ENCODE assay signal across 9 cellular contexts in the genomic region with DNA sequence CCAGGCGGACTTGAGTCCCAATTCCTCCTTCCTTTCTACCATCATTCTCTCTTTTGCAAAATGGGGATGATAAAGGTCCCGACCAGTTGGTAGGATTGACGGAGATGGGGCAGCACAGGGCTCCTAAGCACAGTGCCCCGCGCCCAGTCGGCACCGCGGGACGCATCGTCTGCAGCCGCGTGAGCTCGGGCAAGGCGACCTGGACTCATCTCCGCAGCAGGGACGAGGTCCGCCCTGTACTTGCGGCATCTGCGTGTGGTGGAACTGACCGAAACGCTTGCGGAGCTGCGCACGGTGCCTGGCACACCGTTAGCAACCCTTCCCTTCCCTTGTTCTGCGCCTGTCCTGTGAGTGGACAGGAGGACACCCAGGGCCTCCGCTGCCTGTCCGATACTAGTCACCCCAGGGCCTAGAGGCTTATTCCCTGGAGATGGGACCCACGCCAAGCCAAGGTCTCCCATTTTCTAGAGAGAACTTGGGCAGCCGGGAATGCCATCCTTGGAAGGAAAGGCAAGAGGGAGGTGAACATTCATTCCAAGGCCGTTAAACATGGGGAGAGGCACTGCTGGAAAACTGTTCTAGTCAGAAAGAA.
DNase-seq lines count a peak whose midpoint lies in the region; ATAC-seq and TF ChIP-seq lines count a peak whose summit lies in the region.
"Had no signal": no experiment of that assay in that cellular context is flagged by ENCODE, and none has a peak within 500 bp of the region (broad histone marks: within the 10 kb centered on the region; RNA-seq: fewer than 3 reads in every experiment).

No MANE protein-coding gene starts in this region.

- peaks cover 18% of the 10 kb centered on the region for H3K27me3 ChIP-seq in skeletal muscle satellite cell (ENCODE audit: control insufficient read depth, insufficient read depth, low read length)

- peak overlapping the region; percentile 87 for H3K4me2 ChIP-seq in skeletal muscle satellite cell (ENCODE audit: low read length)

- peak overlapping the region; percentile 20 for H3K4me3 ChIP-seq in iPS-11a (ENCODE audit: low read depth, low read length)
- peak overlapping the region; percentile 70 for H3K4me3 ChIP-seq in skeletal muscle satellite cell (ENCODE audit: low read length)

- TF ChIP-seq CTCF in Calu3 (IDR thresholded peaks at IDR 0.05; ENCODE audit: unreplicated experiment) (no peak), omental fat pad (IDR thresholded peaks at IDR 0.05) (no peak)

- no TSS peak for BruUV-seq in Calu3 (replicated peaks; lab: Mats Ljungman, UMichigan)

- peak overlapping the region; percentile 33 for H3K4me3 Mint-ChIP-seq in activated T-helper 1 cell treated with anti-CD3 and anti-CD28 coated beads, Interleukin-12 subunit alpha, Interleukin-12 subunit beta, Interleukin-2, Interleukin-4 antibody, amounts not matched to agents 30 ng/mL and 10 ng/mL and 1 ng/mL, durations not matched to agents 14 hours and 24 hours and 36 hours
- no peak overlapping the region for H3K4me3 Mint-ChIP-seq in Calu3 (ENCODE audit: low read depth, unreplicated experiment)

- CTCF ChIA-PET in Calu3 (lab: Charles Lee): interaction anchor here (0.6 to 1.3 kb wide), 5 partner anchors 9 to 713 kb away, joined by 3 to 5 read pairs (median 3); no protein-coding TSS in a partner anchor

- peaks cover 7% of the 10 kb centered on the region for H3K9me3 Mint-ChIP-seq in activated T-helper 1 cell treated with anti-CD3 and anti-CD28 coated beads, Interleukin-12 subunit alpha, Interleukin-12 subunit beta, Interleukin-2, Interleukin-4 antibody, amounts not matched to agents 30 ng/mL and 10 ng/mL and 1 ng/mL, durations not matched to agents 14 hours and 24 hours and 36 hours
- H3K9me3 Mint-ChIP-seq in Calu3 (ENCODE audit: low read depth, unreplicated experiment): no peaks in the 10 kb centered on the region
- H3K9me3 Mint-ChIP-seq: dendritic cell treated with granulocyte-macrophage colony-stimulating factor and Interleukin-4, amounts not matched to agents 40 ng/mL and 50 ng/mL, for 4 days had no signal

- peaks cover 32% of the 10 kb centered on the region for H3K27me3 Mint-ChIP-seq in activated T-helper 1 cell treated with anti-CD3 and anti-CD28 coated beads, Interleukin-12 subunit alpha, Interleukin-12 subunit beta, Interleukin-2, Interleukin-4 antibody, amounts not matched to agents 30 ng/mL and 10 ng/mL and 1 ng/mL, durations not matched to agents 14 hours and 24 hours and 36 hours (ENCODE audit: insufficient read depth)
- H3K27me3 Mint-ChIP-seq in Calu3 (ENCODE audit: unreplicated experiment): no peaks in the 10 kb centered on the region

- no peak overlapping the region for H3K27ac Mint-ChIP-seq in activated T-helper 1 cell treated with anti-CD3 and anti-CD28 coated beads, Interleukin-12 subunit alpha, Interleukin-12 subunit beta, Interleukin-2, Interleukin-4 antibody, amounts not matched to agents 30 ng/mL and 10 ng/mL and 1 ng/mL, durations not matched to agents 14 hours and 24 hours and 36 hours
- no peak overlapping the region for H3K27ac Mint-ChIP-seq in Calu3 (ENCODE audit: unreplicated experiment)
- H3K27ac Mint-ChIP-seq: dendritic cell treated with granulocyte-macrophage colony-stimulating factor and Interleukin-4, amounts not matched to agents 40 ng/mL and 50 ng/mL, for 4 days had no signal

- no peak for DNase-seq in activated T-helper 1 cell treated with anti-CD3 and anti-CD28 coated beads, Interleukin-12 subunit alpha, Interleukin-12 subunit beta, Interleukin-2, Interleukin-4 antibody, amounts not matched to agents 30 ng/mL and 10 ng/mL and 1 ng/mL, durations not matched to agents 14 hours and 24 hours and 36 hours (ENCODE audit: low spot score)
- no peak for DNase-seq in Calu3
- no peak for DNase-seq in iPS-NIHi11 (ENCODE audit: low spot score)
- no peak for DNase-seq in Ammon's horn (ENCODE audit: low spot score)
- no peak for DNase-seq in omental fat pad (ENCODE audit: low spot score)

- H3K36me3 ChIP-seq in skeletal muscle satellite cell (ENCODE audit: insufficient read depth, low read length): no peaks in the 10 kb centered on the region

- H3K4me1 Mint-ChIP-seq in activated T-helper 1 cell treated with anti-CD3 and anti-CD28 coated beads, Interleukin-12 subunit alpha, Interleukin-12 subunit beta, Interleukin-2, Interleukin-4 antibody, amounts not matched to agents 30 ng/mL and 10 ng/mL and 1 ng/mL, durations not matched to agents 14 hours and 24 hours and 36 hours (ENCODE audit: low read depth): peaks cover 6% of the 10 kb centered on the region
- H3K4me1 Mint-ChIP-seq in Calu3 (ENCODE audit: low read depth, unreplicated experiment): peaks cover 20% of the 10 kb centered on the region

- ATAC-seq in GM21447 (IDR thresholded peaks at IDR 0.05; ENCODE audit: unreplicated experiment) (peak; percentile 3), omental fat pad (ENCODE audit: low FRiP score) (no peak)

- intact Hi-C loops in activated T-helper 1 cell treated with anti-CD3 and anti-CD28 coated beads, Interleukin-12 subunit alpha, Interleukin-12 subunit beta, Interleukin-2, Interleukin-4 antibody, amounts not matched to agents 30 ng/mL and 10 ng/mL and 1 ng/mL, durations not matched to agents 14 hours and 24 hours and 36 hours (cut with micrococcal nuclease): loop anchor here (1.0 kb wide), 1 partner anchor 785 kb away; no protein-coding TSS in a partner anchor
- intact Hi-C loops in Calu3 (cut with micrococcal nuclease; ENCODE audit: unreplicated experiment): loop anchor here (2.0 kb wide), 1 partner anchor 129 kb away; no protein-coding TSS in a partner anchor

- H3K4me1 ChIP-seq in skeletal muscle satellite cell (ENCODE audit: control insufficient read depth, insufficient read depth, low read length): peaks cover 5% of the 10 kb centered on the region

- no peaks in the 10 kb centered on the region for H3K9me3 ChIP-seq in skeletal muscle satellite cell (replicated peaks; ENCODE audit: low read length)

- H3K36me3 Mint-ChIP-seq in activated T-helper 1 cell treated with anti-CD3 and anti-CD28 coated beads, Interleukin-12 subunit alpha, Interleukin-12 subunit beta, Interleukin-2, Interleukin-4 antibody, amounts not matched to agents 30 ng/mL and 10 ng/mL and 1 ng/mL, durations not matched to agents 14 hours and 24 hours and 36 hours (ENCODE audit: low read depth): no peaks in the 10 kb centered on the region
- H3K36me3 Mint-ChIP-seq in Calu3 (ENCODE audit: insufficient read depth, unreplicated experiment): no peaks in the 10 kb centered on the region

- H3K9ac ChIP-seq in skeletal muscle satellite cell (ENCODE audit: low read depth, low read length): no peak overlapping the region
